Comparison of ENCODE assay signal across 19 cellular contexts in genomic region chrX:25536307-25536970, GRCh38.
DNase-seq lines count a peak whose midpoint lies in the region; ATAC-seq and TF ChIP-seq lines count a peak whose summit lies in the region.
"Had no signal": no experiment of that assay in that cellular context is flagged by ENCODE, and none has a peak within 500 bp of the region (broad histone marks: within the 10 kb centered on the region; RNA-seq: fewer than 3 reads in every experiment).

No MANE protein-coding gene starts in this region.

- ATAC-seq in left lobe of liver (peak; percentile 79), HG02759 (IDR thresholded peaks at IDR 0.05; ENCODE audit: unreplicated experiment) (no peak), GM19397 (IDR thresholded peaks at IDR 0.05; ENCODE audit: unreplicated experiment) (no peak)
- ATAC-seq: CD8-positive, alpha-beta T cell had no signal

- TF ChIP-seq CTCF in foreskin fibroblast (IDR thresholded peaks at IDR 0.05; ENCODE audit: low read depth, low read length) = no peak

- no peak overlapping the region for H3K4me3 ChIP-seq in foreskin fibroblast (ENCODE audit: low read depth in 1 of 2, low read length in 2 of 2)
- H3K4me3 ChIP-seq: BLaER1 treated with 17β-estradiol and CSF1 and Interleukin-3, amounts not matched to agents 10 nM and 100 nM; GM23248; HAP-1 had no signal

- DNase-seq in NCI-H1105 (lab: John Stamatoyannopoulos, UW) (peak; percentile 11), NCI-H1105 treated with DMSO at 0.1 percent for 48 hours (lab: John Stamatoyannopoulos, UW) (no peak), NCI-H146 (lab: John Stamatoyannopoulos, UW) (peak; percentile 62), NCI-H510A (lab: John Stamatoyannopoulos, UW) (peak; percentile 1), left lobe of liver (ENCODE audit: low spot score) (no peak), foreskin fibroblast (no peak)
- DNase-seq: 8988T; CD8-positive, alpha-beta T cell; DMS79; GM23248; NCI-H1436; NCI-H2029; NCI-H2171 treated with DMSO at 0.1 percent for 48 hours; SHP77; T-helper 2 cell had no signal

Comparison
In these comparisons a context has a peak if more than half of its experiments do, and no peak if none do; other contexts are left out.
1. DNase-seq: peak in NCI-H1105 (single experiment), NCI-H146 (single experiment) and NCI-H510A (single experiment); none in NCI-H1105 treated with DMSO at 0.1 percent for 48 hours (single experiment), left lobe of liver (single experiment) and foreskin fibroblast (0 of 2).